15 cellular contexts compared by ENCODE assay signal in the genomic region with DNA sequence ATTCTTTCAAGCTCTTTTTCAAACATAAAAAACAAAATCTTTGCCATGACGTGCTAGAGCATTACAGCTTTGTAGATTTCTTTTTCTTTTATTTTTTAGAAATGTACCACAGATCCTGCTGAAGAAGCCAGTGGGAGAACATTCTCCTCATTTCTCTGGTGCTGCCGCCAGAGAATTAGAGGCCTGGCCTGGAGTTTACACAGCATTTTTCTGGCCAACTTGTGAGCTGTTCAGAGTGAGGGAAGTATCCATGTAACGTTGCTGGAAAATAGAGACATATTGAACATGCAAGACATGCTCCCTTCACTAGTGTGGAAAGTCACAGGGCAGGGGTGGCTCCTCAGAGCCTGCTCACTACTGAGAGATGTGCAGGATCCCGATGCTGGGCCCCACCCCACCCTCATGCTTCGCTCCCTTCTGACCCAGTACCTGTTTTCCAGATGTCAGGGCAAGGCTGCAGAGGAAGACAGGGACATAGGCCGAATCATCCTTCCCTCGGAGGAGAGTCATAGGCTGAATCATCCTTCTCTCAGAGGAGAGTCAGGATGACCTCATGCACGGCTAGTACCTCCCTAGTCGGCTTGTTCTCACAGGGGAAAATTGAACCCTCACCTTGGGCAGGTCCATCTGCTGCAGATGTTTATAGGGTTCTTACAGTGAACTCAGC.
DNase-seq lines count a peak whose midpoint lies in the region; ATAC-seq and TF ChIP-seq lines count a peak whose summit lies in the region.
"Had no signal": no experiment of that assay in that cellular context is flagged by ENCODE, and none has a peak within 500 bp of the region (broad histone marks: within the 10 kb centered on the region; RNA-seq: fewer than 3 reads in every experiment).

No MANE protein-coding gene starts in this region.

- peaks cover 0 to 9% (median 0%) of the 10 kb centered on the region in 8 donors for H3K9me3 Mint-ChIP-seq in CD4-positive, alpha-beta memory T cell

- ATAC-seq in GM19351 (IDR thresholded peaks at IDR 0.05; ENCODE audit: unreplicated experiment), result no peak

- no peaks in the 10 kb centered on the region for H3K36me3 Mint-ChIP-seq in CD4-positive, alpha-beta memory T cell
- H3K36me3 Mint-ChIP-seq: CD14-positive monocyte had no signal

- POLR2A ChIA-PET in CD4-positive, alpha-beta memory T cell (lab: Charles Lee; ENCODE audit: partially characterized antibody), result interaction anchor here (0.6 kb wide), 1 partner anchor 12 kb away, joined by 3 read pairs; no protein-coding TSS in a partner anchor

- no peaks in the 10 kb centered on the region for H3K9me3 ChIP-seq in CD4-positive, alpha-beta memory T cell (ENCODE audit: control insufficient read depth in 1 of 2, low read length in 2 of 2)
- H3K9me3 ChIP-seq: esophagus muscularis mucosa had no signal

- TF ChIP-seq CTCF in epithelial cell of esophagus (IDR thresholded peaks at IDR 0.05; ENCODE audit: insufficient read depth, low read depth, low read length, missing control alignments), result no peak

- CTCF ChIA-PET in CD4-positive, alpha-beta memory T cell (lab: Charles Lee; ENCODE audit: partially characterized antibody), result no interaction called here

- peaks cover 0 to 7% of the 10 kb centered on the region in 2 donors for H3K27me3 Mint-ChIP-seq in CD4-positive, alpha-beta memory T cell

- H3K27ac Mint-ChIP-seq in CD4-positive, alpha-beta memory T cell, result no peak overlapping the region
- H3K27ac Mint-ChIP-seq: nephron had no signal

- H3K4me1 Mint-ChIP-seq in CD4-positive, alpha-beta memory T cell, result no peaks in the 10 kb centered on the region
- H3K4me1 Mint-ChIP-seq: CD14-positive monocyte, nephron had no signal

- no peaks in the 10 kb centered on the region for H3K36me3 ChIP-seq in CD4-positive, alpha-beta memory T cell (ENCODE audit: insufficient read depth, low read length)
- H3K36me3 ChIP-seq: esophagus muscularis mucosa had no signal

- no peak overlapping the region for H3K4me3 Mint-ChIP-seq in CD4-positive, alpha-beta memory T cell
- H3K4me3 Mint-ChIP-seq: CD14-positive monocyte, nephron had no signal

- DNase-seq in AG08396 (ENCODE audit: low spot score) (peak; percentile 70), HT1080 (ENCODE audit: low read depth) (peak; percentile 83), epithelial cell of esophagus (ENCODE audit: low read depth) (peak; percentile 98), non-pigmented ciliary epithelial cell (ENCODE audit: low read depth) (peak; percentile 36), amygdala (lab: John Stamatoyannopoulos, UW) (no peak), NCI-H187 (lab: John Stamatoyannopoulos, UW) (no peak)
- no peak for DNase-seq in CD4-positive, alpha-beta memory T cell
- DNase-seq: activated CD4-positive, alpha-beta T cell treated with anti-CD3 and anti-CD28 coated beads for 48 hours; activated naive CD4-positive, alpha-beta T cell treated with Interleukin-2 at 50 U/mL for 16 hours; NCI-H1694 had no signal

- no peak overlapping the region for H3K27ac ChIP-seq in CD4-positive, alpha-beta memory T cell (ENCODE audit: low read depth, low read length)
- H3K27ac ChIP-seq: esophagus muscularis mucosa, SK-N-MC had no signal

- H3K4me3 ChIP-seq in epithelial cell of esophagus (ENCODE audit: low read length), result no peak overlapping the region
- no peak overlapping the region for H3K4me3 ChIP-seq in CD4-positive, alpha-beta memory T cell (ENCODE audit: low read length in 2 of 2)
- H3K4me3 ChIP-seq: esophagus muscularis mucosa, SK-N-MC had no signal

- intact Hi-C loops in CD4-positive, alpha-beta memory T cell (cut with micrococcal nuclease), result no loop called here

- H3K4me1 ChIP-seq in CD4-positive, alpha-beta memory T cell (ENCODE audit: insufficient read depth, low read length), result no peaks in the 10 kb centered on the region
- H3K4me1 ChIP-seq: esophagus muscularis mucosa had no signal

- H3K27me3 ChIP-seq in CD4-positive, alpha-beta memory T cell (ENCODE audit: insufficient read depth, low read length), result no peaks in the 10 kb centered on the region
- H3K27me3 ChIP-seq: esophagus muscularis mucosa had no signal

Comparison
In these comparisons a context has a peak if more than half of its experiments do, and no peak if none do; other contexts are left out.
1. DNase-seq: peak in AG08396 (single experiment), HT1080 (single experiment), epithelial cell of esophagus (single experiment) and non-pigmented ciliary epithelial cell (single experiment); none in amygdala (0 of 56), NCI-H187 (0 of 2) and CD4-positive, alpha-beta memory T cell (0 of 5).